ENCODE assay signal across 23 cellular contexts in genomic region chr18:24584777-24585176, GRCh38.
DNase-seq lines count a peak whose midpoint lies in the region; ATAC-seq, FAIRE-seq and TF ChIP-seq lines count a peak whose summit lies in the region.
"Had no signal": no experiment of that assay in that cellular context is flagged by ENCODE, and none has a peak within 500 bp of the region (broad histone marks: within the 10 kb centered on the region; RNA-seq: fewer than 3 reads in every experiment).

No MANE protein-coding gene starts in this region.

- H3K23ac ChIP-seq in H1 (ENCODE audit: insufficient read length) = no peak overlapping the region

- no peaks in the 10 kb centered on the region for H3K9me3 ChIP-seq in H1 (ENCODE audit: insufficient read depth in 2 of 2, low read depth in 1 of 2, low read length in 1 of 2)
- H3K9me3 ChIP-seq in adrenal gland (replicated peaks in 1 of 3) = no peaks in the 10 kb centered on the region
- no peaks in the 10 kb centered on the region for H3K9me3 ChIP-seq in CD8-positive, alpha-beta memory T cell (ENCODE audit: low read length)
- H3K9me3 ChIP-seq: MG63 had no signal

- peaks cover 9% of the 10 kb centered on the region; the same call in 1 of the 2 replicates for H3K9me2 ChIP-seq in GM23338 (ENCODE audit: insufficient read depth)

- H3K27me3 ChIP-seq in GM23338 (ENCODE audit: insufficient read depth) (no peaks in the 10 kb centered on the region), H1 (replicated peaks in 1 of 4; ENCODE audit: control insufficient read depth in 3 of 4, extremely low read depth in 1 of 4, insufficient read depth in 3 of 4, low read length in 3 of 4) (no peaks in the 10 kb centered on the region), adrenal gland (no peaks in the 10 kb centered on the region)
- peaks cover 5% of the 10 kb centered on the region for H3K27me3 ChIP-seq in CD8-positive, alpha-beta memory T cell (ENCODE audit: insufficient read depth, low read length, poor library complexity, severe bottlenecking)
- H3K27me3 ChIP-seq: MG63 had no signal

- H3K4me1 Mint-ChIP-seq in GM23338 (peaks cover 37% of the 10 kb centered on the region), mesothelial cell of epicardium (peaks cover 34% of the 10 kb centered on the region), Calu3 (ENCODE audit: low read depth, unreplicated experiment) (no peaks in the 10 kb centered on the region)
- H3K4me1 Mint-ChIP-seq in CD8-positive, alpha-beta memory T cell = no peaks in the 10 kb centered on the region
- H3K4me1 Mint-ChIP-seq: T-cell had no signal

- no peaks in the 10 kb centered on the region for H3K79me1 ChIP-seq in H1 (ENCODE audit: low read depth, low read length)

- no peak overlapping the region for H4K91ac ChIP-seq in H1 (replicated peaks; ENCODE audit: insufficient read length, low read length)

- H3K18ac ChIP-seq in H1 (ENCODE audit: extremely low read depth, low read length) = no peak overlapping the region

- CTCF ChIA-PET in H1 (lab: Charles Lee; ENCODE audit: partially characterized antibody) (interaction anchor here (0.6 kb wide), 1 partner anchor 603 kb away, joined by 3 read pairs; no protein-coding TSS in a partner anchor), Calu3 (lab: Charles Lee) (no interaction called here)
- CTCF ChIA-PET in CD8-positive, alpha-beta memory T cell (lab: Charles Lee) = no interaction called here

- WGBS in H1 (ENCODE audit: extremely low coverage in 1 of 2, insufficient coverage in 1 of 2, insufficient read length in 1 of 2, insufficient replicate concordance in 2 of 2, low coverage in 1 of 2, low lambda C conversion rate in 2 of 2, missing lambda C conversion rate in 1 of 2), 2 experiments = 30% methylated on average over 5 of the region's 5 CpGs; no CpG with 5 or more reads in 1 of the 2 experiments
- WGBS in adrenal gland, 4 donors = 54 to 62% (median 57%) methylated on average over 5 of the region's 5 CpGs

- no peak overlapping the region for H3K56ac ChIP-seq in H1 (replicated peaks; ENCODE audit: insufficient read length, low read depth, low read length)

- H3K4me2 ChIP-seq in GM23338 = peak overlapping the region; percentile 33; the same call in 1 of the 2 replicates
- H3K4me2 ChIP-seq in H1 (ENCODE audit: insufficient read depth in 1 of 2, low read depth in 2 of 2, low read length in 2 of 2) = peak overlapping the region; percentile 24 to 52; a peak in 3 of 4 replicates

- DNase-seq in GM23338 (ENCODE audit: low spot score) (peak; percentile 86), NCI-H2227 treated with DMSO at 0.1 percent for 48 hours (lab: John Stamatoyannopoulos, UW) (peak; percentile 21), H1 (ENCODE audit: low read depth in 1 of 2, low spot score in 2 of 2) (no peak), mesothelial cell of epicardium (ENCODE audit: low spot score in 2 of 2, unreplicated experiment in 2 of 2) (no peak), adrenal gland (no peak), DMS79 treated with DMSO at 0.1 percent for 48 hours (lab: John Stamatoyannopoulos, UW) (no peak), Calu3 (no peak)
- no peak for DNase-seq in CD8-positive, alpha-beta memory T cell
- DNase-seq: DMS53, GF-D8, HCEC 1CT, IMR-90, KG1, MG63, NCI-H2029, NCI-H226, NCI-H510A, NCI-H69, SHP77, T-cell had no signal

- H3K4me3 Mint-ChIP-seq in GM23338 (peak overlapping the region; percentile 10; the same call in 2 of the 3 replicates), mesothelial cell of epicardium (no peak overlapping the region), Calu3 (ENCODE audit: low read depth, unreplicated experiment) (no peak overlapping the region)
- H3K4me3 Mint-ChIP-seq in CD8-positive, alpha-beta memory T cell = no peak overlapping the region
- H3K4me3 Mint-ChIP-seq: T-cell had no signal

- H4K5ac ChIP-seq in H1 (ENCODE audit: insufficient read length, low read depth, low read length) = no peak overlapping the region

- TF ChIP-seq POLR2A in H1 (IDR thresholded peaks at IDR 0.05; ENCODE audit: control extremely low read depth in 1 of 2, low read depth in 2 of 2, low read length in 2 of 2) = no peak
- no peak for TF ChIP-seq POLR2A in adrenal gland (IDR thresholded peaks at IDR 0.05)

- H3K27ac Mint-ChIP-seq in GM23338 = no peak overlapping the region
- H3K27ac Mint-ChIP-seq in mesothelial cell of epicardium = peak overlapping the region; percentile 54
- H3K27ac Mint-ChIP-seq in CD8-positive, alpha-beta memory T cell = no peak overlapping the region
- no peak overlapping the region for H3K27ac Mint-ChIP-seq in Calu3 (ENCODE audit: unreplicated experiment)
- H3K27ac Mint-ChIP-seq: T-cell had no signal

- TF ChIP-seq CTCF in GM23338 (conservative IDR thresholded peaks at IDR 0.05; ENCODE audit: low read depth in 2 of 2) (no peak), H1 (IDR thresholded peaks at IDR 0.05; ENCODE audit: control extremely low read depth in 1 of 3, insufficient read depth in 1 of 3, low read depth in 1 of 3, low read length in 3 of 3) (no peak), mesothelial cell of epicardium (IDR thresholded peaks at IDR 0.05; ENCODE audit: unreplicated experiment) (no peak), adrenal gland (IDR thresholded peaks at IDR 0.05) (no peak), Calu3 (IDR thresholded peaks at IDR 0.05; ENCODE audit: unreplicated experiment) (no peak)

- ATAC-seq in GM23338 = peak; percentile 62
- ATAC-seq: Panc1, T-cell had no signal

- intact Hi-C loops in adrenal gland (cut with DNase I) (no loop called here), Calu3 (cut with micrococcal nuclease; ENCODE audit: unreplicated experiment) (no loop called here)

- H2BK20ac ChIP-seq in H1 (ENCODE audit: low read length) = no peak overlapping the region

- BruUV-seq in Calu3 (replicated peaks; lab: Mats Ljungman, UMichigan) = no TSS peak

- H4K20me1 ChIP-seq in GM23338 (replicated peaks; ENCODE audit: insufficient read depth) (no peaks in the 10 kb centered on the region), H1 (replicated peaks in 1 of 2; ENCODE audit: control insufficient read depth in 1 of 2, insufficient read depth in 2 of 2, low read length in 2 of 2) (no peaks in the 10 kb centered on the region)

- H2BK120ac ChIP-seq in H1 (replicated peaks; ENCODE audit: low read depth, low read length) = no peak overlapping the region

- H2AK5ac ChIP-seq in H1 (ENCODE audit: low read depth, low read length) = no peak overlapping the region; the same call in 1 of the 2 replicates

- H3K4ac ChIP-seq in H1 (replicated peaks; ENCODE audit: insufficient read length, low read depth, low read length) = no peak overlapping the region

- POLR2A ChIA-PET in H1 (lab: Charles Lee; ENCODE audit: partially characterized antibody) = interaction anchor here (1.4 kb wide), 1 partner anchor 9 kb away, joined by 3 read pairs; no protein-coding TSS in a partner anchor
- POLR2A ChIA-PET in CD8-positive, alpha-beta memory T cell (lab: Charles Lee) = no interaction called here

- H2BK15ac ChIP-seq in H1 (ENCODE audit: low read length) = no peak overlapping the region

- H3K36me3 ChIP-seq in GM23338 (ENCODE audit: insufficient read depth) (no peaks in the 10 kb centered on the region; the same call in 1 of the 2 replicates), H1 (ENCODE audit: control insufficient read depth in 2 of 4, insufficient read depth in 4 of 4, low read length in 3 of 4) (no peaks in the 10 kb centered on the region), adrenal gland (replicated peaks in 1 of 2) (no peaks in the 10 kb centered on the region)
- H3K36me3 ChIP-seq in CD8-positive, alpha-beta memory T cell (ENCODE audit: insufficient read depth, low read length) = no peaks in the 10 kb centered on the region
- H3K36me3 ChIP-seq: MG63 had no signal

- no peaks in the 10 kb centered on the region for H3K23me2 ChIP-seq in H1 (ENCODE audit: low read depth, low read length)

- TF ChIP-seq EP300 in H1 (IDR thresholded peaks at IDR 0.05; ENCODE audit: borderline replicate concordance in 1 of 2, low read depth in 2 of 2, low read length in 2 of 2) = no peak

- no peaks in the 10 kb centered on the region for H3F3A ChIP-seq in GM23338 (replicated peaks; ENCODE audit: low read depth)

- H3K9me3 Mint-ChIP-seq in GM23338 (no peaks in the 10 kb centered on the region), mesothelial cell of epicardium (no peaks in the 10 kb centered on the region), Calu3 (ENCODE audit: low read depth, unreplicated experiment) (no peaks in the 10 kb centered on the region)
- H3K9me3 Mint-ChIP-seq in CD8-positive, alpha-beta memory T cell = no peaks in the 10 kb centered on the region
- H3K9me3 Mint-ChIP-seq: T-cell had no signal

- no peak overlapping the region for H4K8ac ChIP-seq in H1 (ENCODE audit: extremely low read depth, insufficient read depth, low read length)

- peak overlapping the region; percentile 95; the same call in 1 of the 2 replicates for H2BK12ac ChIP-seq in H1 (ENCODE audit: low read depth, low read length)

- H3K14ac ChIP-seq in H1 (ENCODE audit: insufficient read length) = no peak overlapping the region

- H3K4me3 ChIP-seq in GM23338 (no peak overlapping the region), H1 (ENCODE audit: extremely low read depth in 1 of 4, insufficient read depth in 2 of 4, low read depth in 3 of 4, low read length in 4 of 4) (no peak overlapping the region), adrenal gland (no peak overlapping the region)
- no peak overlapping the region for H3K4me3 ChIP-seq in CD8-positive, alpha-beta memory T cell (ENCODE audit: low read length)
- H3K4me3 ChIP-seq: MG63 had no signal

- H3K9ac ChIP-seq in H1 (replicated peaks in 1 of 4; ENCODE audit: extremely low read depth in 1 of 4, low read depth in 3 of 4, low read length in 3 of 4) = no peak overlapping the region

- H2AFZ ChIP-seq in GM23338 (no peak overlapping the region), H1 (ENCODE audit: low read length) (no peak overlapping the region)

- no peaks in the 10 kb centered on the region for H3K36me3 Mint-ChIP-seq in GM23338 (ENCODE audit: low read depth)
- H3K36me3 Mint-ChIP-seq in mesothelial cell of epicardium = no peaks in the 10 kb centered on the region
- H3K36me3 Mint-ChIP-seq in CD8-positive, alpha-beta memory T cell = no peaks in the 10 kb centered on the region
- no peaks in the 10 kb centered on the region for H3K36me3 Mint-ChIP-seq in Calu3 (ENCODE audit: insufficient read depth, unreplicated experiment)
- H3K36me3 Mint-ChIP-seq: T-cell had no signal

- FAIRE-seq in H1 (lab: Jason Lieb, UNC) = peak; percentile 71
- FAIRE-seq: GM12891 had no signal

- H3K79me2 ChIP-seq in GM23338 (replicated peaks; ENCODE audit: insufficient read depth) (no peaks in the 10 kb centered on the region), H1 (ENCODE audit: control insufficient read depth in 1 of 2, insufficient read depth in 2 of 2, low read length in 2 of 2) (no peaks in the 10 kb centered on the region)

- peak overlapping the region; percentile 72 for H2BK5ac ChIP-seq in H1 (ENCODE audit: low read depth, low read length)

- H3K4me1 ChIP-seq in GM23338 (ENCODE audit: insufficient read depth) (peaks cover 32% of the 10 kb centered on the region), H1 (replicated peaks in 1 of 4; ENCODE audit: control insufficient read depth in 3 of 4, insufficient read depth in 4 of 4, low read length in 3 of 4) (peaks cover 4 to 16% (median 15%) of the 10 kb centered on the region in 4 experiments; a peak in 6 of 7 replicates), adrenal gland (replicated peaks in 1 of 2) (no peaks in the 10 kb centered on the region)
- H3K4me1 ChIP-seq in CD8-positive, alpha-beta memory T cell (ENCODE audit: insufficient read depth, low read length) = no peaks in the 10 kb centered on the region

- H3K27ac ChIP-seq in GM23338 (ENCODE audit: low read depth) (0 out of 2 replicates have a peak overlapping the region, but pooled peaks have one; percentile 56), H1 (ENCODE audit: low read depth, low read length) (no peak overlapping the region), adrenal gland (no peak overlapping the region)
- no peak overlapping the region for H3K27ac ChIP-seq in CD8-positive, alpha-beta memory T cell (ENCODE audit: low read depth, low read length)
- H3K27ac ChIP-seq: RWPE1 had no signal

- TF ChIP-seq RAD21 in H1 (IDR thresholded peaks at IDR 0.05 in 1 of 2, conservative IDR thresholded peaks at IDR 0.05 in 1 of 2; ENCODE audit: low read depth in 2 of 2, low read length in 2 of 2) = no peak

- H3K27me3 Mint-ChIP-seq in GM23338 (ENCODE audit: insufficient read depth, low read depth, poor library complexity) (peaks cover 3% of the 10 kb centered on the region), mesothelial cell of epicardium (ENCODE audit: low read depth) (no peaks in the 10 kb centered on the region), Calu3 (ENCODE audit: unreplicated experiment) (peaks cover 85% of the 10 kb centered on the region)
- H3K27me3 Mint-ChIP-seq in CD8-positive, alpha-beta memory T cell = peaks cover 11 to 26% of the 10 kb centered on the region in 2 donors

Comparison
In these comparisons a context has a peak if more than half of its experiments do, and no peak if none do; other contexts are left out.
1. DNase-seq: peak in GM23338 (single experiment) and NCI-H2227 treated with DMSO at 0.1 percent for 48 hours (single experiment); none in H1 (0 of 2), mesothelial cell of epicardium (0 of 2), adrenal gland (0 of 7), CD8-positive, alpha-beta memory T cell (0 of 5), DMS79 treated with DMSO at 0.1 percent for 48 hours (single experiment) and Calu3 (single experiment).